Comparison of ENCODE assay signal across 8 cellular contexts in genomic region chr16:3020247-3020603, GRCh38. TPM values are rescaled to one million over a fixed set of nuclear protein-coding genes. Genes with fewer than 3 reads are reported as not detected.
DNase-seq lines count a peak whose midpoint lies in the region; ATAC-seq and TF ChIP-seq lines count a peak whose summit lies in the region.

TSS of gene TNFRSF12A (plus strand) at chr16:3020368. CDS start at chr16:3020398, 30 bp downstream.

- intact Hi-C loops in right lobe of liver (cut with DNase I), result no loop called here

- peak within 1 kb of the TSS; percentile 76 for H3K27ac Mint-ChIP-seq in activated CD4-positive, alpha-beta T cell treated with anti-CD3 and anti-CD28 coated beads, Interleukin-2, amount 10 ng/mL, durations not matched to agents 7 days and 5 days

- H3K36me3 Mint-ChIP-seq in activated CD4-positive, alpha-beta T cell treated with anti-CD3 and anti-CD28 coated beads, Interleukin-2, amount 10 ng/mL, durations not matched to agents 7 days and 5 days (ENCODE audit: low read depth), result peaks cover 3% of the 10 kb centered on the region

- H3K9me3 Mint-ChIP-seq in activated CD4-positive, alpha-beta T cell treated with anti-CD3 and anti-CD28 coated beads, Interleukin-2, amount 10 ng/mL, durations not matched to agents 7 days and 5 days, result no peaks in the 10 kb centered on the region

- peaks cover 10% of the 10 kb centered on the region for H3K4me1 ChIP-seq in ACC112 (ENCODE audit: control insufficient read depth, insufficient read depth, low read length, unreplicated experiment)
- peaks cover 27 to 33% of the 10 kb centered on the region in 2 donors for H3K4me1 ChIP-seq in duodenal mucosa (ENCODE audit: control insufficient read depth in 1 of 2, insufficient read depth in 2 of 2, low read length in 2 of 2)
- peaks cover 0 to 28% (median 14%) of the 10 kb centered on the region in 4 donors for H3K4me1 ChIP-seq in right lobe of liver

- H3K9me3 ChIP-seq in duodenal mucosa (ENCODE audit: control insufficient read depth in 1 of 2, low read length in 2 of 2) (no peaks in the 10 kb centered on the region), right lobe of liver (no peaks in the 10 kb centered on the region)

- CTCF ChIA-PET in activated CD4-positive, alpha-beta T cell treated with anti-CD3 and anti-CD28 coated beads, Interleukin-2, amount 10 ng/mL, durations not matched to agents 7 days and 5 days (lab: Charles Lee), result interaction anchor here (0.6 to 8.0 kb wide), 9 partner anchors 10 to 154 kb away, joined by 3 to 90 read pairs (median 4); partner anchors contain the start of gene PAQR4

- H3K27ac ChIP-seq in ACC112 (ENCODE audit: low read depth, low read length) (peak within 1 kb of the TSS; percentile 99), duodenal mucosa (ENCODE audit: low read depth, low read length) (peak within 1 kb of the TSS; percentile 95), right lobe of liver (peak within 1 kb of the TSS; percentile 84 to 95 (median 91))

- in situ Hi-C loops in GM13977 (cut with MboI; ENCODE audit: low pct_unique_long_range_greater_than_20kb, low sequenced_read_pairs, unreplicated experiment), result no loop called here

- peaks cover 49% of the 10 kb centered on the region for H3K4me1 Mint-ChIP-seq in activated CD4-positive, alpha-beta T cell treated with anti-CD3 and anti-CD28 coated beads, Interleukin-2, amount 10 ng/mL, durations not matched to agents 7 days and 5 days

- no peaks in the 10 kb centered on the region for H3K79me2 ChIP-seq in ACC112 (ENCODE audit: control insufficient read depth, insufficient read depth, low read length, unreplicated experiment)

- TF ChIP-seq POLR2A in right lobe of liver (IDR thresholded peaks at IDR 0.05), result peak; percentile 99

- no peak for TF ChIP-seq CTCF in GM13977 (IDR thresholded peaks at IDR 0.05; ENCODE audit: extremely low read depth, insufficient read depth, missing control alignments)
- TF ChIP-seq CTCF in right lobe of liver (IDR thresholded peaks at IDR 0.05), result no peak

- ATAC-seq in right lobe of liver, result peak; percentile 17 to 68 (median 56)
- ATAC-seq in GM21619 (IDR thresholded peaks at IDR 0.05; ENCODE audit: unreplicated experiment), result no peak

- H3K27me3 ChIP-seq in ACC112 (ENCODE audit: insufficient read depth, low read length), result no peaks in the 10 kb centered on the region
- H3K27me3 ChIP-seq in duodenal mucosa (ENCODE audit: control insufficient read depth in 1 of 2, insufficient read depth in 2 of 2, low read length in 2 of 2), result no peaks in the 10 kb centered on the region
- H3K27me3 ChIP-seq in right lobe of liver, result no peaks in the 10 kb centered on the region

- peak within 1 kb of the TSS; percentile 93 for H3K4me3 ChIP-seq in ACC112 (ENCODE audit: low read depth, low read length)
- peak within 1 kb of the TSS; percentile 80 to 91 for H3K4me3 ChIP-seq in duodenal mucosa (ENCODE audit: low read depth in 1 of 2, low read length in 2 of 2)
- peak within 1 kb of the TSS; percentile 64 to 84 (median 74) for H3K4me3 ChIP-seq in right lobe of liver

- H3K4me3 Mint-ChIP-seq in activated CD4-positive, alpha-beta T cell treated with anti-CD3 and anti-CD28 coated beads, Interleukin-2, amount 10 ng/mL, durations not matched to agents 7 days and 5 days, result peak within 1 kb of the TSS; percentile 84

- H3K9ac ChIP-seq in duodenal mucosa (ENCODE audit: low read depth in 1 of 2, low read length in 2 of 2), result peak within 1 kb of the TSS; percentile 89 to 96

- DNase-seq in GM13977 (ENCODE audit: low spot score) (peak; percentile 95), NCI-H2171 treated with DMSO at 0.1 percent for 48 hours (lab: John Stamatoyannopoulos, UW) (peak; percentile 64), right lobe of liver (peak; percentile 81 to 87 (median 83))
- DNase-seq in activated CD4-positive, alpha-beta T cell treated with anti-CD3 and anti-CD28 coated beads, Interleukin-2, amount 10 ng/mL, durations not matched to agents 7 days and 5 days, result peak; percentile 66
- DNase-seq in stimulated activated CD4-positive, alpha-beta T cell treated with anti-CD3 and anti-CD28 coated beads, TNF-alpha, amount 100 ng/mL, for 1 hour (ENCODE audit: low read depth in 3 of 3, low spot score in 1 of 3), result peak in 2 of 3 donors; percentile 37 to 46

- peaks cover 14% of the 10 kb centered on the region for H3K27me3 Mint-ChIP-seq in activated CD4-positive, alpha-beta T cell treated with anti-CD3 and anti-CD28 coated beads, Interleukin-2, amount 10 ng/mL, durations not matched to agents 7 days and 5 days

- POLR2A ChIA-PET in activated CD4-positive, alpha-beta T cell treated with anti-CD3 and anti-CD28 coated beads, Interleukin-2, amount 10 ng/mL, durations not matched to agents 7 days and 5 days (lab: Charles Lee), result interaction anchor here (1.0 kb wide), 1 partner anchor 8 kb away, joined by 3 read pairs; no protein-coding TSS in a partner anchor

- H3K36me3 ChIP-seq in ACC112 (ENCODE audit: insufficient read depth, low read length), result no peaks in the 10 kb centered on the region
- H3K36me3 ChIP-seq in duodenal mucosa (ENCODE audit: control insufficient read depth in 1 of 2, insufficient read depth in 2 of 2, low read length in 2 of 2), result no peaks in the 10 kb centered on the region
- H3K36me3 ChIP-seq in right lobe of liver, result no peaks in the 10 kb centered on the region

- 0% methylated on average over 1 of the region's 49 CpGs for WGBS in right lobe of liver (ENCODE audit: insufficient coverage, low coverage, low lambda C conversion rate, missing lambda C conversion rate)

- H2AFZ ChIP-seq in ACC112 (ENCODE audit: low read length, unreplicated experiment), result peak within 1 kb of the TSS; percentile 73

RNA-seq across cellular contexts. Expression of gene TNFRSF12A, which starts in this region (rescaled TPM):
- total RNA-seq in activated CD4-positive, alpha-beta T cell treated with anti-CD3 and anti-CD28 coated beads, Interleukin-2, amount 10 ng/mL, durations not matched to agents 7 days and 5 days, result 1 to 10 TPM; 1.8 to 2.1 TPM
- 100 to 1,000 TPM in 3 of 6 experiments, 10 to 100 TPM in 1, 1 to 10 TPM in 2; 5.2 to 284 (median 69.4) TPM for total RNA-seq in right lobe of liver

Comparison
In these comparisons a context has a peak if more than half of its experiments do, and no peak if none do; other contexts are left out.
1. DNase-seq: peak in every context shown above with its lines; median percentile 95 in GM13977; 83 in right lobe of liver; 66 in activated CD4-positive, alpha-beta T cell treated with anti-CD3 and anti-CD28 coated beads, Interleukin-2, amount 10 ng/mL, durations not matched to agents 7 days and 5 days; 64 in NCI-H2171 treated with DMSO at 0.1 percent for 48 hours; 42 in stimulated activated CD4-positive, alpha-beta T cell treated with anti-CD3 and anti-CD28 coated beads, TNF-alpha, amount 100 ng/mL, for 1 hour.